ENCODE assay signal across 13 cellular contexts in genomic region chr9:105116047-105116868, GRCh38.
A peak's percentile ranks its signal among the peaks of the same experiment; 100 is the strongest.
DNase-seq lines count a peak whose midpoint lies in the region; ATAC-seq and TF ChIP-seq lines count a peak whose summit lies in the region.
"Had no signal": no experiment of that assay in that cellular context is flagged by ENCODE, and none has a peak within 500 bp of the region (broad histone marks: within the 10 kb centered on the region; RNA-seq: fewer than 3 reads in every experiment).

No MANE protein-coding gene starts in this region.

- no peak overlapping the region for H3K4me3 Mint-ChIP-seq in H9

- H3K9me3 ChIP-seq in H9 (ENCODE audit: control insufficient read depth, low read depth, low read length) (no peaks in the 10 kb centered on the region), trophoblast cell (ENCODE audit: insufficient read depth, low read depth, low read length) (no peaks in the 10 kb centered on the region)

- peaks cover 3 to 6% of the 10 kb centered on the region in 2 experiments; a peak in 4 of 5 replicates for H3K9me3 Mint-ChIP-seq in H9

- H4K8ac ChIP-seq in H9 (replicated peaks; ENCODE audit: insufficient read length, low read depth, low read length) = no peak overlapping the region
- H4K8ac ChIP-seq in trophoblast cell (ENCODE audit: low read depth, low read length) = no peak overlapping the region

- H3K27me3 ChIP-seq in H9 (ENCODE audit: insufficient read depth, low read length) (no peaks in the 10 kb centered on the region), trophoblast cell (ENCODE audit: insufficient read depth, low read length) (no peaks in the 10 kb centered on the region)

- H3K79me2 ChIP-seq in H9 (ENCODE audit: insufficient read depth, low read length) (no peaks in the 10 kb centered on the region), trophoblast cell (ENCODE audit: control insufficient read depth, insufficient read depth, low read length, poor library complexity) (no peaks in the 10 kb centered on the region)

- H2AFZ ChIP-seq in H9 (ENCODE audit: low read length) = no peak overlapping the region
- H2AFZ ChIP-seq in trophoblast cell (ENCODE audit: insufficient read depth, low read length, poor library complexity) = no peak overlapping the region

- H3K56ac ChIP-seq in H9 (ENCODE audit: insufficient read length, low read depth, low read length) = no peak overlapping the region

- peak; percentile 31 for DNase-seq in H9
- DNase-seq in OCI-M1 (lab: John Stamatoyannopoulos, UW) = peak; percentile 10
- DNase-seq in iPS-NIHi11 (ENCODE audit: low spot score) = peak; percentile 23
- DNase-seq in trophoblast cell = peak; percentile 40 to 63
- no peak for DNase-seq in nucleus accumbens (lab: John Stamatoyannopoulos, UW)
- DNase-seq in NCI-H345 (lab: John Stamatoyannopoulos, UW) = no peak
- DNase-seq: activated naive CD4-positive, alpha-beta T cell; cortex of kidney; kidney; NCI-H2081; NCI-H526 treated with DMSO at 0.1 percent for 48 hours; SW 1271 had no signal

- no peaks in the 10 kb centered on the region for H3K36me3 ChIP-seq in trophoblast cell (ENCODE audit: control insufficient read depth in 1 of 2, insufficient read depth in 2 of 2, low read length in 2 of 2)

- peaks cover 1% of the 10 kb centered on the region; the same call in 1 of the 2 replicates for H3K27me3 Mint-ChIP-seq in H9 (ENCODE audit: low read depth)

- no peak for TF ChIP-seq CTCF in H9 (conservative IDR thresholded peaks at IDR 0.05)

- H3K27ac ChIP-seq in H9 (ENCODE audit: insufficient read length, low read depth, low read length) (no peak overlapping the region), trophoblast cell (ENCODE audit: low read depth, low read length) (no peak overlapping the region)

- no peak overlapping the region for H2AK5ac ChIP-seq in H9 (ENCODE audit: insufficient read length, low read length)
- H2AK5ac ChIP-seq in trophoblast cell (ENCODE audit: low read length) = no peak overlapping the region

- no peak overlapping the region for H4K5ac ChIP-seq in H9 (ENCODE audit: insufficient read length, low read depth, low read length)

- H3K9ac ChIP-seq in H9 (ENCODE audit: extremely low read depth, insufficient read length, low read length) (no peak overlapping the region), trophoblast cell (ENCODE audit: low read length) (no peak overlapping the region)

- no peak overlapping the region for H2BK120ac ChIP-seq in H9 (ENCODE audit: low read depth, low read length, poor library complexity, severe bottlenecking)
- H2BK120ac ChIP-seq in trophoblast cell (ENCODE audit: insufficient read depth, low read length, poor library complexity) = no peak overlapping the region

- H4K91ac ChIP-seq in H9 (ENCODE audit: insufficient read length, low read depth, low read length) (no peak overlapping the region), trophoblast cell (ENCODE audit: low read depth, low read length) (no peak overlapping the region)

- H2BK5ac ChIP-seq in H9 (ENCODE audit: insufficient read length, low read length) (no peak overlapping the region), trophoblast cell (ENCODE audit: low read depth, low read length, poor library complexity) (no peak overlapping the region)

- no peak overlapping the region for H3K4me3 ChIP-seq in trophoblast cell (ENCODE audit: low read depth, low read length)

- peaks cover 0 to 6% (median 3%) of the 10 kb centered on the region in 3 experiments; a peak in 4 of 7 replicates for H3K36me3 Mint-ChIP-seq in H9 (ENCODE audit: insufficient read depth in 1 of 3, low read depth in 3 of 3)

- no peak overlapping the region for H4K12ac ChIP-seq in trophoblast cell (ENCODE audit: low read depth, low read length)

- no peaks in the 10 kb centered on the region for H3K23me2 ChIP-seq in H9 (ENCODE audit: insufficient read length, low read depth, low read length, poor library complexity, severe bottlenecking)

- H3K4me1 Mint-ChIP-seq in H9 = peaks cover 13 to 16% of the 10 kb centered on the region in 2 experiments

- H3K18ac ChIP-seq in H9 (ENCODE audit: insufficient read length, low read depth, low read length) (no peak overlapping the region), trophoblast cell (ENCODE audit: low read length) (no peak overlapping the region)

- no peak overlapping the region for H2BK15ac ChIP-seq in H9 (ENCODE audit: low read depth, low read length)

- no peak for ATAC-seq in HG03432 (IDR thresholded peaks at IDR 0.05; ENCODE audit: unreplicated experiment)

- H3K79me1 ChIP-seq in H9 (ENCODE audit: insufficient read depth, low read depth, low read length, poor library complexity, severe bottlenecking) = no peaks in the 10 kb centered on the region
- H3K79me1 ChIP-seq in trophoblast cell (ENCODE audit: low read length) = no peaks in the 10 kb centered on the region

- no peaks in the 10 kb centered on the region for H4K20me1 ChIP-seq in H9 (ENCODE audit: control insufficient read depth, insufficient read depth, insufficient read length)

- no CpG with 5 or more reads among the region's 9 CpGs for WGBS in H9 (ENCODE audit: extremely low coverage, insufficient read length, low lambda C conversion rate)
- WGBS in trophoblast cell (ENCODE audit: extremely low coverage, insufficient coverage, insufficient read length) = no CpG with 5 or more reads among the region's 9 CpGs

- peak overlapping the region in 1 of 3 experiments; percentile 63; a peak in 3 of 7 replicates for H3K27ac Mint-ChIP-seq in H9

- no peak overlapping the region for H3K14ac ChIP-seq in H9 (ENCODE audit: insufficient read depth, low read length)
- H3K14ac ChIP-seq in trophoblast cell (ENCODE audit: low read length) = no peak overlapping the region

- no peak overlapping the region for H2BK12ac ChIP-seq in H9 (ENCODE audit: insufficient read length, low read depth, low read length)
- H2BK12ac ChIP-seq in trophoblast cell (ENCODE audit: low read length) = no peak overlapping the region

- H3K4me1 ChIP-seq in H9 (ENCODE audit: insufficient read depth, low read length) (peaks cover 5% of the 10 kb centered on the region; the same call in 1 of the 2 replicates), trophoblast cell (ENCODE audit: control insufficient read depth in 1 of 2, insufficient read depth in 2 of 2, low read length in 2 of 2) (peaks cover 3 to 4% of the 10 kb centered on the region in 2 experiments)

- no peak overlapping the region for H3T11ph ChIP-seq in H9 (ENCODE audit: low read length)

- no peak overlapping the region for H3K4me2 ChIP-seq in H9 (ENCODE audit: insufficient read depth, insufficient read length, low read length)
- no peak overlapping the region for H3K4me2 ChIP-seq in trophoblast cell (ENCODE audit: low read length)

- H3K4ac ChIP-seq in H9 (ENCODE audit: low read depth, low read length) (no peak overlapping the region), trophoblast cell (ENCODE audit: low read depth, low read length) (no peak overlapping the region)

- H3K23ac ChIP-seq in H9 (ENCODE audit: insufficient read length, low read depth, low read length) = no peak overlapping the region
- H3K23ac ChIP-seq in trophoblast cell (ENCODE audit: low read length) = no peak overlapping the region

- no peak overlapping the region for H2BK20ac ChIP-seq in H9 (ENCODE audit: low read depth, low read length, poor library complexity, severe bottlenecking)

Comparison
In these comparisons a context has a peak if more than half of its experiments do, and no peak if none do; other contexts are left out.
1. DNase-seq: peak in H9 (single experiment), OCI-M1 (single experiment), iPS-NIHi11 (single experiment) and trophoblast cell (2 of 2); none in nucleus accumbens (0 of 56) and NCI-H345 (single experiment).